Comparison of ENCODE assay signal across 8 cellular contexts in the genomic region with DNA sequence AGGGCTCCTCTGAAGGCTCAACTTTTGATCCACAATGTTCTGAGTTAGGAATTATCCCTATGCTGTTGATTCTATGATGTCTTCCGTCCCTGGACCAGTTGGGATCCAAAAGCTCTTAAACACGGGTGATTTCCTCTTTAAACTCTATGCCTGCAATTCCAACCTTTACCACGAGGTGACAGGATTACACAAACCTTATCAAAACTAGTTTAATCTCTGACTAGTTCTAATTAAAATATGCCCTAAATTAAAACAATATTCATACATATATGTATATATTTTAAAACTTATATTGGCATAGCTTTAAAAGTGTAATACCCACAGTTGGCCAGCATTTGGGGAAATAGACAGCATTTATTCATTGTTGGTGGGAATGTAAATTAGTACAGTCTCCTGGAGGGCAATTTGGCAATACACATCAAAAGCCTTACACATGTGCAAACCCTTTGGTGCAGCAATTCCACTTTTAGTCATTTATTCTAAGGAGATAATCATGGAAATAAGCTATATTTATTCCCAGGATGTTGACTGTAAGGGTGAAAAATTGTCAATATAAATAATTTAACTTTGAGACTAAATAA. TPM values are rescaled to one million over a fixed set of nuclear protein-coding genes. Genes with fewer than 3 reads are reported as not detected.
DNase-seq lines count a peak whose midpoint lies in the region; ATAC-seq and TF ChIP-seq lines count a peak whose summit lies in the region.

No MANE protein-coding gene starts in this region.

- intact Hi-C loops in left lung (cut with DNase I), result no loop called here

- peaks cover 0 to 8% of the 10 kb centered on the region in 2 donors for H3K4me1 ChIP-seq in left lung

- DNase-seq in BJ (ENCODE audit: low read depth), result no peak
- DNase-seq in Jurkat, Clone E6-1 (ENCODE audit: low read depth, low spot score), result peak; percentile 23
- DNase-seq in activated CD8-positive, alpha-beta T cell treated with anti-CD3 and anti-CD28 coated beads, Interleukin-2, amount 10 ng/mL, durations not matched to agents 7 days and 5 days, result peak; percentile 44
- no peak for DNase-seq in left lung
- no peak for DNase-seq in NCI-H2029 treated with DMSO at 0.1 percent for 48 hours (lab: John Stamatoyannopoulos, UW)
- no peak for DNase-seq in SHP77 treated with DMSO at 0.1 percent for 48 hours (lab: John Stamatoyannopoulos, UW)

- TF ChIP-seq CTCF in BJ (IDR thresholded peaks at IDR 0.05; ENCODE audit: insufficient read depth, low read depth, low read length), result peak; percentile 53
- TF ChIP-seq CTCF in left lung (IDR thresholded peaks at IDR 0.05), result peak; percentile 64 to 70

- POLR2A ChIA-PET in BJ (lab: Charles Lee), result no interaction called here
- POLR2A ChIA-PET in activated CD8-positive, alpha-beta T cell treated with anti-CD3 and anti-CD28 coated beads, Interleukin-2, amount 10 ng/mL, durations not matched to agents 7 days and 5 days (lab: Charles Lee), result no interaction called here

- ATAC-seq in activated CD8-positive, alpha-beta T cell treated with anti-CD3 and anti-CD28 coated beads, Interleukin-2, amount 10 ng/mL, durations not matched to agents 7 days and 5 days, result no peak
- ATAC-seq in left lung (no peak), HG02973 (IDR thresholded peaks at IDR 0.05; ENCODE audit: unreplicated experiment) (no peak), HG02588 (IDR thresholded peaks at IDR 0.05; ENCODE audit: unreplicated experiment) (no peak)

- H3K4me3 Mint-ChIP-seq in activated CD8-positive, alpha-beta T cell treated with anti-CD3 and anti-CD28 coated beads, Interleukin-2, amount 10 ng/mL, durations not matched to agents 7 days and 5 days, result no peak overlapping the region

- H3K36me3 ChIP-seq in BJ (ENCODE audit: control insufficient read depth, insufficient read depth, low read length) (no peaks in the 10 kb centered on the region), left lung (no peaks in the 10 kb centered on the region)

- H3K36me3 Mint-ChIP-seq in activated CD8-positive, alpha-beta T cell treated with anti-CD3 and anti-CD28 coated beads, Interleukin-2, amount 10 ng/mL, durations not matched to agents 7 days and 5 days (ENCODE audit: low read depth), result no peaks in the 10 kb centered on the region

- H3K27ac Mint-ChIP-seq in activated CD8-positive, alpha-beta T cell treated with anti-CD3 and anti-CD28 coated beads, Interleukin-2, amount 10 ng/mL, durations not matched to agents 7 days and 5 days, result no peak overlapping the region

- H3K9me3 ChIP-seq in left lung, result peaks cover 0 to 8% of the 10 kb centered on the region in 2 donors

- no peak overlapping the region for H3K4me3 ChIP-seq in BJ (ENCODE audit: low read depth, low read length)
- H3K4me3 ChIP-seq in Jurkat, Clone E6-1 (ENCODE audit: low read length), result no peak overlapping the region
- H3K4me3 ChIP-seq in left lung, result no peak overlapping the region

- peaks cover 11% of the 10 kb centered on the region for H3K9me3 Mint-ChIP-seq in activated CD8-positive, alpha-beta T cell treated with anti-CD3 and anti-CD28 coated beads, Interleukin-2, amount 10 ng/mL, durations not matched to agents 7 days and 5 days (ENCODE audit: insufficient read depth)

- peaks cover 12% of the 10 kb centered on the region for H3K4me1 Mint-ChIP-seq in activated CD8-positive, alpha-beta T cell treated with anti-CD3 and anti-CD28 coated beads, Interleukin-2, amount 10 ng/mL, durations not matched to agents 7 days and 5 days (ENCODE audit: low read depth)

- H3K27me3 ChIP-seq in BJ (ENCODE audit: control insufficient read depth, insufficient read depth, low read length), result no peaks in the 10 kb centered on the region
- peaks cover 0 to 19% of the 10 kb centered on the region in 2 donors for H3K27me3 ChIP-seq in left lung

- H3K27ac ChIP-seq in left lung, result no peak overlapping the region

- CTCF ChIA-PET in BJ (lab: Yijun Ruan, JAX), result interaction anchor here (0.5 to 0.6 kb wide), 2 partner anchors 80 to 1347 kb away, joined by 3 read pairs; no protein-coding TSS in a partner anchor
- CTCF ChIA-PET in activated CD8-positive, alpha-beta T cell treated with anti-CD3 and anti-CD28 coated beads, Interleukin-2, amount 10 ng/mL, durations not matched to agents 7 days and 5 days (lab: Charles Lee), result interaction anchor here (0.6 to 2.2 kb wide), 8 partner anchors 9 to 354 kb away, joined by 3 to 9 read pairs (median 4); no protein-coding TSS in a partner anchor

- H3K27me3 Mint-ChIP-seq in activated CD8-positive, alpha-beta T cell treated with anti-CD3 and anti-CD28 coated beads, Interleukin-2, amount 10 ng/mL, durations not matched to agents 7 days and 5 days (ENCODE audit: low read depth), result peaks cover 5% of the 10 kb centered on the region

RNA-seq across cellular contexts. Expression of gene PHYKPL, which starts 51.6 kb away (rescaled TPM):
- polyA plus RNA-seq in BJ (2011; rRNA removed), result 34.3 and 48.5 TPM in 2 replicates
- 42.6 and 56.9 TPM in 2 replicates for polyA minus RNA-seq in BJ (2011; rRNA and poly(A)+ RNA removed)
- 47.3 TPM for polyA plus RNA-seq in Jurkat, Clone E6-1 (2012; ENCODE audit: insufficient read depth, insufficient read length)
- total RNA-seq in activated CD8-positive, alpha-beta T cell treated with anti-CD3 and anti-CD28 coated beads, Interleukin-2, amount 10 ng/mL, durations not matched to agents 7 days and 5 days, result 100 to 1,000 TPM; 125 to 126 TPM
- 10 to 100 TPM; 71.9 to 87.9 TPM for total RNA-seq in left lung

Comparison
In these comparisons a context has a peak if more than half of its experiments do, and no peak if none do; other contexts are left out.
1. DNase-seq: peak in Jurkat, Clone E6-1 (single experiment) and activated CD8-positive, alpha-beta T cell treated with anti-CD3 and anti-CD28 coated beads, Interleukin-2, amount 10 ng/mL, durations not matched to agents 7 days and 5 days (single experiment); none in BJ (single experiment), left lung (0 of 2), NCI-H2029 treated with DMSO at 0.1 percent for 48 hours (single experiment) and SHP77 treated with DMSO at 0.1 percent for 48 hours (single experiment).